Comparison of ENCODE assay signal across 18 cellular contexts in genomic region chr12:13805038-13805437, GRCh38.
"Had no signal": no experiment of that assay in that cellular context is flagged by ENCODE, and none has a peak within 500 bp of the region (broad histone marks: within the 10 kb centered on the region; RNA-seq: fewer than 3 reads in every experiment).

No MANE protein-coding gene starts in this region.

- ATAC-seq: foreskin keratinocyte; left colon; naive thymus-derived CD4-positive, alpha-beta T cell; psoas muscle; sciatic nerve; stimulated activated naive B cell treated with anti-CD40 and anti-IgM and Interleukin-4, amounts not matched to agents 10 μg/mL and 1 μg/mL and 100 μg/mL, for 72 hours; stimulated activated naive CD8-positive, alpha-beta T cell treated with anti-CD3 and anti-CD28 coated beads, Interleukin-15, amount 100 ng/mL, for 72 hours had no signal

- H3K4me1 ChIP-seq: colonic mucosa, foreskin keratinocyte, psoas muscle, transverse colon had no signal

- H3K36me3 ChIP-seq: colonic mucosa, thoracic aorta, transverse colon had no signal

- H3K4me3 ChIP-seq: colonic mucosa, psoas muscle, thoracic aorta, transverse colon had no signal

- H3K27ac ChIP-seq: colonic mucosa, foreskin keratinocyte, psoas muscle, thoracic aorta, transverse colon had no signal

- H3K9me3 ChIP-seq: colonic mucosa, psoas muscle, thoracic aorta, transverse colon had no signal

- DNase-seq: colonic mucosa; dermis blood vessel endothelial cell; erythroblast; foreskin keratinocyte; immature natural killer cell; left colon; mesendoderm; naive thymus-derived CD4-positive, alpha-beta T cell; nephron progenitor cell; psoas muscle; stimulated activated CD4-positive, alpha-beta T cell treated with anti-CD3 and anti-CD28 coated beads, Interleukin-2, amount 100 ng/mL, for 24 hours; stimulated activated CD4-positive, alpha-beta T cell treated with anti-CD3 and anti-CD28 coated beads, Interleukin-4, amount 100 ng/mL, for 4 hours; stimulated activated naive B cell treated with anti-CD40 and anti-IgM and Interleukin-4, amounts not matched to agents 10 μg/mL and 1 μg/mL and 100 μg/mL, for 72 hours; stimulated activated naive CD8-positive, alpha-beta T cell treated with anti-CD3 and anti-CD28 coated beads, Interleukin-15, amount 100 ng/mL, for 72 hours; transverse colon had no signal

- H3K27me3 ChIP-seq: colonic mucosa, foreskin keratinocyte, transverse colon had no signal

- FAIRE-seq: keratinocyte had no signal
